8 cellular contexts compared by ENCODE assay signal in genomic region chr14:50773632-50774541, GRCh38. TPM values are rescaled to one million over a fixed set of nuclear protein-coding genes. Genes with fewer than 3 reads are reported as not detected.
DNase-seq lines count a peak whose midpoint lies in the region; ATAC-seq and TF ChIP-seq lines count a peak whose summit lies in the region.

No MANE protein-coding gene starts in this region.

- H3K4me1 ChIP-seq in cardiac muscle cell (ENCODE audit: low read depth), result peaks cover 4% of the 10 kb centered on the region
- H3K4me1 ChIP-seq in right atrium auricular region, result peaks cover 0 to 21% of the 10 kb centered on the region in 2 donors

- H3K27me3 ChIP-seq in cardiac muscle cell (no peaks in the 10 kb centered on the region), right atrium auricular region (no peaks in the 10 kb centered on the region)

- no peak overlapping the region for H3K4me3 ChIP-seq in cardiac muscle cell
- H3K4me3 ChIP-seq in right atrium auricular region, result no peak overlapping the region

- H3K9me3 ChIP-seq in cardiac muscle cell (ENCODE audit: low read depth) (no peaks in the 10 kb centered on the region), right atrium auricular region (no peaks in the 10 kb centered on the region)

- H3K4me1 Mint-ChIP-seq in activated T-helper 17 cell treated with anti-CD3 and anti-CD28 coated beads, Interleukin-2, amount 50 U/mL, for 72 hours, result peaks cover 19% of the 10 kb centered on the region

- ATAC-seq in activated T-helper 17 cell treated with anti-CD3 and anti-CD28 coated beads, Interleukin-2, amount 50 U/mL, for 72 hours (replicated peaks), result peak; percentile 61
- no peak for ATAC-seq in GM18520 (IDR thresholded peaks at IDR 0.05; ENCODE audit: unreplicated experiment)
- ATAC-seq in HG03139 (IDR thresholded peaks at IDR 0.05; ENCODE audit: unreplicated experiment), result no peak

- peak; percentile 91 for TF ChIP-seq CTCF in cardiac muscle cell (IDR thresholded peaks at IDR 0.05; ENCODE audit: low read depth, low read length)
- peak in 1 of 2 donors; percentile 77 for TF ChIP-seq CTCF in right atrium auricular region (IDR thresholded peaks at IDR 0.05)

- H3K9me3 Mint-ChIP-seq in activated T-helper 17 cell treated with anti-CD3 and anti-CD28 coated beads, Interleukin-2, amount 50 U/mL, for 72 hours, result no peaks in the 10 kb centered on the region

- peaks cover 22% of the 10 kb centered on the region for H3K36me3 ChIP-seq in cardiac muscle cell
- peaks cover 42% of the 10 kb centered on the region for H3K36me3 ChIP-seq in right atrium auricular region

- H3K27ac ChIP-seq in cardiac muscle cell, result no peak overlapping the region
- H3K27ac ChIP-seq in right atrium auricular region, result peak overlapping the region in 1 of 2 donors; percentile 60

- H3K27me3 Mint-ChIP-seq in activated T-helper 17 cell treated with anti-CD3 and anti-CD28 coated beads, Interleukin-2, amount 50 U/mL, for 72 hours, result no peaks in the 10 kb centered on the region

- H3K4me3 Mint-ChIP-seq in activated T-helper 17 cell treated with anti-CD3 and anti-CD28 coated beads, Interleukin-2, amount 50 U/mL, for 72 hours, result no peak overlapping the region

- DNase-seq in cardiac muscle cell (ENCODE audit: low read depth in 1 of 2, low spot score in 1 of 2), result peak; percentile 50 to 59
- DNase-seq in right atrium auricular region (ENCODE audit: low spot score), result no peak
- DNase-seq in NCI-H2107 treated with DMSO at 0.1 percent for 48 hours (lab: John Stamatoyannopoulos, UW; ENCODE audit: unreplicated experiment), result peak; percentile 58
- peak; percentile 67 for DNase-seq in globus pallidus (ENCODE audit: low spot score)
- DNase-seq in renal cortical epithelial cell (ENCODE audit: low read depth), result peak; percentile 9

- peak overlapping the region; percentile 49 for H3K27ac Mint-ChIP-seq in activated T-helper 17 cell treated with anti-CD3 and anti-CD28 coated beads, Interleukin-2, amount 50 U/mL, for 72 hours

- H3K36me3 Mint-ChIP-seq in activated T-helper 17 cell treated with anti-CD3 and anti-CD28 coated beads, Interleukin-2, amount 50 U/mL, for 72 hours (ENCODE audit: low read depth), result peaks cover 82% of the 10 kb centered on the region

RNA-seq across cellular contexts. Expression of gene NIN, which starts 57.1 kb away (rescaled TPM):
- 14.9 and 35.5 TPM in 2 replicates for total RNA-seq in cardiac muscle cell
- polyA plus RNA-seq in cardiac muscle cell, result 12.1 and 13.2 TPM in 2 replicates
- 10 to 100 TPM; 30.1 to 49.7 TPM for total RNA-seq in right atrium auricular region
- total RNA-seq in activated T-helper 17 cell treated with anti-CD3 and anti-CD28 coated beads, Interleukin-2, amount 50 U/mL, for 72 hours, result 10 to 100 TPM; 25.9 to 42.2 TPM
- 30.0 and 78.2 TPM in 2 replicates for total RNA-seq in renal cortical epithelial cell
